In the genomic region with DNA sequence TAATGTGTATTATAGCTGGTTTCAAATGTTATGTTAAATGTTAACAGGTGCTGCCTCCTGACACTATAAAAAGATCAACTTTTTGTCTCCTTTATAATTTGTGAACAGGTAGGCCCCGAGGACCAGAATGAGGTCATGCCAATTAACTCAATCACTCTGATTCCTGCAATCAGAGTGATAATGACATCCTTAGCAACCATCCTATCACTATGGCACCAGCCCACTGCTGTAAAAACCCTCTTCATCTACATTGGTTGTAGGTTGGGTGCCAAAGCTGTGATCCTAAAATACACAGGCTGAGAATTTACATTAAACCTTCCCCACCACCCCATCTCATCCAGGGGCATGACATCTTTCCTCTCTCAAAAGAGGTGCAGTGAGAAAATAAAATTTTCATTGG, we compare ENCODE assay signal across 13 cellular contexts.
"Had no signal": no experiment of that assay in that cellular context is flagged by ENCODE, and none has a peak within 500 bp of the region (broad histone marks: within the 10 kb centered on the region; RNA-seq: fewer than 3 reads in every experiment).

No MANE protein-coding gene starts in this region.

- H3K9me3 ChIP-seq: gastrocnemius medialis, heart left ventricle, lower lobe of right lung, tibial nerve, uterus had no signal

- H3K4me3 ChIP-seq: gastrocnemius medialis, lower lobe of right lung, tibial nerve had no signal

- H3K36me3 ChIP-seq: gastrocnemius medialis, heart left ventricle, lower lobe of right lung, tibial nerve, uterus had no signal

- H3K4me1 ChIP-seq: uterus had no signal

- H3K27me3 ChIP-seq: gastrocnemius medialis, heart left ventricle, tibial nerve, uterus had no signal

- ATAC-seq: activated naive CD8-positive, alpha-beta T cell treated with anti-CD3 and anti-CD28 coated beads, Interleukin-2, amount 50 U/mL, for 24 hours; gastrocnemius medialis; heart left ventricle; left cardiac atrium; lower lobe of right lung; stimulated activated effector memory CD8-positive, alpha-beta T cell treated with anti-CD3 and anti-CD28 coated beads, Interleukin-12 subunit alpha, Interleukin-12 subunit beta, amount 100 ng/mL, for 72 hours had no signal

- DNase-seq: activated CD4-positive, CD25-positive, alpha-beta regulatory T cell treated with anti-CD3 and anti-CD28 coated beads, Interleukin-2, amount 50 U/mL, for 72 hours; activated naive CD4-positive, alpha-beta T cell treated with Interleukin-2 at 50 U/mL for 16 hours; activated naive CD8-positive, alpha-beta T cell treated with anti-CD3 and anti-CD28 coated beads, Interleukin-2, amount 50 U/mL, for 24 hours; activated T-cell treated with anti-CD3 and anti-CD28 coated beads for 4 hours; endodermal cell; gastrocnemius medialis; heart left ventricle; left cardiac atrium; lower lobe of right lung; midbrain; uterus had no signal

- H3K27ac ChIP-seq: lower lobe of right lung had no signal
